In genomic region chr11:120658071-120658423, GRCh38 we compare ENCODE assay signal across 13 cellular contexts.
DNase-seq lines count a peak whose midpoint lies in the region; ATAC-seq and TF ChIP-seq lines count a peak whose summit lies in the region.
"Had no signal": no experiment of that assay in that cellular context is flagged by ENCODE, and none has a peak within 500 bp of the region (broad histone marks: within the 10 kb centered on the region; RNA-seq: fewer than 3 reads in every experiment).

No MANE protein-coding gene starts in this region.

- H3K36me3 ChIP-seq in heart left ventricle, result no peaks in the 10 kb centered on the region

- no peaks in the 10 kb centered on the region for H3K36me3 Mint-ChIP-seq in activated CD4-positive, alpha-beta memory T cell treated with anti-CD3 and anti-CD28 coated beads, Interleukin-2, amount 10 ng/mL, durations not matched to agents 7 days and 5 days (ENCODE audit: low read depth)

- intact Hi-C loops in heart left ventricle (cut with DNase I), result no loop called here

- POLR2A ChIA-PET in activated CD4-positive, alpha-beta memory T cell treated with anti-CD3 and anti-CD28 coated beads, Interleukin-2, amount 10 ng/mL, durations not matched to agents 7 days and 5 days (lab: Charles Lee), result no interaction called here

- WGBS in heart left ventricle, 4 donors, result 81 to 86% (median 83%) methylated on average over 3 of the region's 3 CpGs

- CTCF ChIA-PET in activated CD4-positive, alpha-beta memory T cell treated with anti-CD3 and anti-CD28 coated beads, Interleukin-2, amount 10 ng/mL, durations not matched to agents 7 days and 5 days (lab: Charles Lee), result no interaction called here

- no peak overlapping the region for H3K4me3 Mint-ChIP-seq in activated CD4-positive, alpha-beta memory T cell treated with anti-CD3 and anti-CD28 coated beads, Interleukin-2, amount 10 ng/mL, durations not matched to agents 7 days and 5 days

- no peaks in the 10 kb centered on the region for H3K4me1 ChIP-seq in heart left ventricle

- peaks cover 0 to 28% (median 0%) of the 10 kb centered on the region in 9 donors for H3K27me3 ChIP-seq in heart left ventricle

- TF ChIP-seq POLR2A in heart left ventricle (IDR thresholded peaks at IDR 0.05), result no peak

- no peak overlapping the region for H3K27ac Mint-ChIP-seq in activated CD4-positive, alpha-beta memory T cell treated with anti-CD3 and anti-CD28 coated beads, Interleukin-2, amount 10 ng/mL, durations not matched to agents 7 days and 5 days

- ATAC-seq in GM19025 (IDR thresholded peaks at IDR 0.05; ENCODE audit: low read depth, unreplicated experiment) (peak; percentile 60), HG02642 (IDR thresholded peaks at IDR 0.05; ENCODE audit: poor library complexity, unreplicated experiment) (peak; percentile 53), HG03558 (IDR thresholded peaks at IDR 0.05; ENCODE audit: extremely low read depth, unreplicated experiment) (peak; percentile 31), heart left ventricle (no peak)
- ATAC-seq: HCT116, Panc1 had no signal

- H3K4me1 Mint-ChIP-seq in activated CD4-positive, alpha-beta memory T cell treated with anti-CD3 and anti-CD28 coated beads, Interleukin-2, amount 10 ng/mL, durations not matched to agents 7 days and 5 days, result peaks cover 2% of the 10 kb centered on the region

- H3K27ac ChIP-seq in 22Rv1 (peak overlapping the region; percentile 76), heart left ventricle (no peak overlapping the region)

- H3K9me3 Mint-ChIP-seq in activated CD4-positive, alpha-beta memory T cell treated with anti-CD3 and anti-CD28 coated beads, Interleukin-2, amount 10 ng/mL, durations not matched to agents 7 days and 5 days, result no peaks in the 10 kb centered on the region

- TF ChIP-seq CTCF in 22Rv1 (IDR thresholded peaks at IDR 0.05) (no peak), heart left ventricle (IDR thresholded peaks at IDR 0.05) (no peak)

- H3K27me3 Mint-ChIP-seq in activated CD4-positive, alpha-beta memory T cell treated with anti-CD3 and anti-CD28 coated beads, Interleukin-2, amount 10 ng/mL, durations not matched to agents 7 days and 5 days, result no peaks in the 10 kb centered on the region

- H3K4me3 ChIP-seq in heart left ventricle, result no peak overlapping the region

- no peak for DNase-seq in glomerular visceral epithelial cell (ENCODE audit: extremely low spot score)
- DNase-seq in activated CD4-positive, alpha-beta memory T cell treated with anti-CD3 and anti-CD28 coated beads, Interleukin-2, amount 10 ng/mL, durations not matched to agents 7 days and 5 days, result no peak
- no peak for DNase-seq in heart left ventricle
- DNase-seq in SK-N-DZ (ENCODE audit: low spot score), result no peak
- DNase-seq: activated CD4-positive, alpha-beta T cell treated with anti-CD3 and anti-CD28 coated beads, Interleukin-2, amount 50 U/mL, for 48 hours; NCI-H1092; NCI-H226 had no signal

- H3K9me3 ChIP-seq in heart left ventricle, result no peaks in the 10 kb centered on the region

Comparison
In these comparisons a context has a peak if more than half of its experiments do, and no peak if none do; other contexts are left out.
1. ATAC-seq: peak in GM19025 (single experiment), HG02642 (single experiment) and HG03558 (single experiment); none in heart left ventricle (0 of 4).